In genomic region chr11:67640021-67640757, GRCh38 we compare ENCODE assay signal across 9 cellular contexts. TPM values are rescaled to one million over a fixed set of nuclear protein-coding genes. Genes with fewer than 3 reads are reported as not detected.
DNase-seq lines count a peak whose midpoint lies in the region; ATAC-seq and TF ChIP-seq lines count a peak whose summit lies in the region.
"Had no signal": no experiment of that assay in that cellular context is flagged by ENCODE, and none has a peak within 500 bp of the region (broad histone marks: within the 10 kb centered on the region; RNA-seq: fewer than 3 reads in every experiment).

No MANE protein-coding gene starts in this region.

- H3K9me3 ChIP-seq in T-helper 17 cell (ENCODE audit: control insufficient read depth, low read length, poor library complexity, severe bottlenecking) (no peaks in the 10 kb centered on the region), body of pancreas (no peaks in the 10 kb centered on the region)

- peaks cover 7% of the 10 kb centered on the region for H3K4me1 Mint-ChIP-seq in T-helper 17 cell

- intact Hi-C loops in body of pancreas (cut with DNase I), result no loop called here

- peaks cover 11% of the 10 kb centered on the region for H3K4me1 ChIP-seq in body of pancreas

- no peak overlapping the region for H3K4me3 Mint-ChIP-seq in T-helper 17 cell

- no peaks in the 10 kb centered on the region for H3K27me3 ChIP-seq in body of pancreas

- DNase-seq in DMS114 treated with DMSO at 0.1 percent for 48 hours (lab: John Stamatoyannopoulos, UW; ENCODE audit: unreplicated experiment), result peak; percentile 81
- peak; percentile 40 for DNase-seq in HPDE6-E6E7 (ENCODE audit: extremely low spot score)
- DNase-seq in T-helper 17 cell, result peak; percentile 39 to 53 (median 42)
- DNase-seq in body of pancreas, result peak; percentile 78 to 86 (median 80)
- DNase-seq in iris pigment epithelial cell (ENCODE audit: low read depth), result peak; percentile 54
- peak; percentile 67 to 73 for DNase-seq in stimulated activated CD4-positive, alpha-beta T cell treated with anti-CD3 and anti-CD28 coated beads, Interleukin-2, amount 100 ng/mL, for 24 hours
- DNase-seq in AML-193 (lab: John Stamatoyannopoulos, UW), result no peak

- TF ChIP-seq POLR2A in body of pancreas (IDR thresholded peaks at IDR 0.05), result no peak

- H3K27ac ChIP-seq in body of pancreas, result no peak overlapping the region
- H3K27ac ChIP-seq: SK-N-MC had no signal

- no peaks in the 10 kb centered on the region for H3K36me3 Mint-ChIP-seq in T-helper 17 cell (ENCODE audit: low read depth)

- WGBS in body of pancreas, 2 donors, result 45 to 66% methylated on average over 9 to 23 of the region's 23 CpGs

- peaks cover 5% of the 10 kb centered on the region for H3K27me3 Mint-ChIP-seq in T-helper 17 cell

- H3K36me3 ChIP-seq in body of pancreas (replicated peaks in 1 of 2; ENCODE audit: insufficient read depth in 1 of 2, low read depth in 2 of 2), result no peaks in the 10 kb centered on the region

- H3K4me3 ChIP-seq in body of pancreas, result no peak overlapping the region
- H3K4me3 ChIP-seq: SK-N-MC had no signal

- TF ChIP-seq CTCF in body of pancreas (IDR thresholded peaks at IDR 0.05), result peak; percentile 31 to 78 (median 68)

- H3K27ac Mint-ChIP-seq in T-helper 17 cell, result no peak overlapping the region

- ATAC-seq in T-helper 17 cell (peak; percentile 91), body of pancreas (peak; percentile 80), GM19023 (IDR thresholded peaks at IDR 0.05; ENCODE audit: unreplicated experiment) (no peak)

RNA-seq across cellular contexts. Expression of gene TBX10, which starts 0.6 kb away (rescaled TPM):
- total RNA-seq in T-helper 17 cell (not detected), body of pancreas (not detected)

RNA-seq across cellular contexts. Expression of gene ACY3, which starts 10.3 kb away (rescaled TPM):
- under 1 TPM in 1 of 2 donors, not detected in 1; 0.37 TPM for total RNA-seq in T-helper 17 cell
- total RNA-seq in body of pancreas, result 10 to 100 TPM in 1 of 2 donors, 1 to 10 TPM in 1; 7.0 to 16.2 TPM

RNA-seq across cellular contexts. Expression of gene NUDT8, which starts 10.5 kb away (rescaled TPM):
- total RNA-seq in T-helper 17 cell (1 to 10 TPM; 1.5 to 3.4 TPM), body of pancreas (10 to 100 TPM; 11.5 to 21.8 TPM)

RNA-seq across cellular contexts. Expression of gene NDUFV1, which starts 33.5 kb away (rescaled TPM):
- 100 to 1,000 TPM; 206 to 239 TPM for total RNA-seq in T-helper 17 cell
- 100 to 1,000 TPM; 209 to 264 TPM for total RNA-seq in body of pancreas

RNA-seq across cellular contexts. Expression of gene ALDH3B2, which starts 34.2 kb away (rescaled TPM):
- total RNA-seq in T-helper 17 cell, result not detected
- total RNA-seq in body of pancreas, result not detected

Comparison
In these comparisons a context has a peak if more than half of its experiments do, and no peak if none do; other contexts are left out.
1. DNase-seq: peak in DMS114 treated with DMSO at 0.1 percent for 48 hours (single experiment), HPDE6-E6E7 (single experiment), T-helper 17 cell (3 of 3), body of pancreas (4 of 4), iris pigment epithelial cell (single experiment) and stimulated activated CD4-positive, alpha-beta T cell treated with anti-CD3 and anti-CD28 coated beads, Interleukin-2, amount 100 ng/mL, for 24 hours (2 of 2); none in AML-193 (0 of 2).
2. RNA of gene ACY3, which starts 10.3 kb away (total RNA-seq): 7.0 to 16.2 TPM in body of pancreas; 0.37 TPM in T-helper 17 cell; every median in the first group is over 4 times any median in the second.